12 cellular contexts compared by ENCODE assay signal in genomic region chr6:164749126-164749758, GRCh38.
DNase-seq lines count a peak whose midpoint lies in the region; ATAC-seq, FAIRE-seq and TF ChIP-seq lines count a peak whose summit lies in the region.
"Had no signal": no experiment of that assay in that cellular context is flagged by ENCODE, and none has a peak within 500 bp of the region (broad histone marks: within the 10 kb centered on the region; RNA-seq: fewer than 3 reads in every experiment).

No MANE protein-coding gene starts in this region.

- H3K23ac ChIP-seq in mesenchymal stem cell (ENCODE audit: low read length in 2 of 2), result no peak overlapping the region

- H3K4ac ChIP-seq in mesenchymal stem cell (ENCODE audit: low read depth in 1 of 2, low read length in 2 of 2), result no peak overlapping the region

- H2AFZ ChIP-seq in mesenchymal stem cell (ENCODE audit: low read depth, low read length), result no peak overlapping the region

- 21% methylated on average over 6 of the region's 10 CpGs for WGBS in mesenchymal stem cell
- 23 to 32% methylated on average over 3 to 10 of the region's 10 CpGs for WGBS in esophagus squamous epithelium, 2 donors

- H4K8ac ChIP-seq in mesenchymal stem cell (ENCODE audit: low read length), result no peak overlapping the region

- H3K9ac ChIP-seq in mesenchymal stem cell (ENCODE audit: low read length), result peak overlapping the region; percentile 40
- H3K9ac ChIP-seq: BLaER1 had no signal

- no peak overlapping the region for H2BK15ac ChIP-seq in mesenchymal stem cell (ENCODE audit: low read depth, poor library complexity, severe bottlenecking)

- no peak overlapping the region for H2BK5ac ChIP-seq in mesenchymal stem cell (ENCODE audit: low read depth, low read length, poor library complexity, severe bottlenecking)

- no peak for TF ChIP-seq POLR2A in esophagus squamous epithelium (IDR thresholded peaks at IDR 0.05)

- H3K27me3 ChIP-seq in mesenchymal stem cell (ENCODE audit: control insufficient read depth in 1 of 2, insufficient read depth in 1 of 2, low read length in 2 of 2) (no peaks in the 10 kb centered on the region), esophagus squamous epithelium (no peaks in the 10 kb centered on the region)
- H3K27me3 ChIP-seq: BLaER1, body of pancreas had no signal

- H3K27ac ChIP-seq in mesenchymal stem cell (ENCODE audit: low read length, poor library complexity, severe bottlenecking) (no peak overlapping the region), esophagus squamous epithelium (no peak overlapping the region)
- H3K27ac ChIP-seq: BLaER1, body of pancreas had no signal

- H2BK12ac ChIP-seq in mesenchymal stem cell (ENCODE audit: low read length in 2 of 2), result no peak overlapping the region

- no peak for TF ChIP-seq CTCF in astrocyte of the spinal cord (IDR thresholded peaks at IDR 0.05; ENCODE audit: low read depth, low read length)
- no peak for TF ChIP-seq CTCF in esophagus squamous epithelium (IDR thresholded peaks at IDR 0.05)

- peaks cover 4% of the 10 kb centered on the region for H3K9me3 ChIP-seq in mesenchymal stem cell (ENCODE audit: control insufficient read depth, low read length)
- no peaks in the 10 kb centered on the region for H3K9me3 ChIP-seq in esophagus squamous epithelium
- H3K9me3 ChIP-seq: body of pancreas had no signal

- H3K4me3 ChIP-seq in astrocyte of the spinal cord (ENCODE audit: low read depth, low read length) (no peak overlapping the region), mesenchymal stem cell (ENCODE audit: insufficient read depth in 1 of 2, low read depth in 1 of 2, low read length in 2 of 2) (peak overlapping the region in 1 of 2 experiments; percentile 52), esophagus squamous epithelium (no peak overlapping the region)
- H3K4me3 ChIP-seq: BLaER1, body of pancreas had no signal

- peak; percentile 37 for DNase-seq in AG20443 (ENCODE audit: low spot score)
- DNase-seq in NCI-H146 (lab: John Stamatoyannopoulos, UW), result peak; percentile 61
- DNase-seq in astrocyte of the spinal cord (ENCODE audit: low read depth, low spot score), result peak; percentile 74
- DNase-seq in mesenchymal stem cell, result peak; percentile 13
- DNase-seq in esophagus squamous epithelium (lab: John Stamatoyannopoulos, UW), result no peak
- no peak for DNase-seq in GM19239 (ENCODE audit: insufficient read length, low spot score)
- DNase-seq: mesendoderm; stimulated activated naive CD8-positive, alpha-beta T cell treated with anti-CD3 and anti-CD28 coated beads, Interleukin-15, amount 100 ng/mL, for 72 hours had no signal

- ATAC-seq in HG02938 (IDR thresholded peaks at IDR 0.05; ENCODE audit: unreplicated experiment), result no peak
- no peak for ATAC-seq in GM19395 (IDR thresholded peaks at IDR 0.05; ENCODE audit: unreplicated experiment)
- ATAC-seq: body of pancreas; stimulated activated naive CD8-positive, alpha-beta T cell treated with anti-CD3 and anti-CD28 coated beads, Interleukin-15, amount 100 ng/mL, for 72 hours had no signal

- in situ Hi-C loops in astrocyte of the spinal cord (cut with HindIII; ENCODE audit: low sequenced_read_pairs), result no loop called here

- no peak overlapping the region for H2AK5ac ChIP-seq in mesenchymal stem cell (ENCODE audit: low read length, severe bottlenecking)

- no peak overlapping the region for H2BK120ac ChIP-seq in mesenchymal stem cell (ENCODE audit: low read depth, low read length)

- H3K4me1 ChIP-seq in mesenchymal stem cell (ENCODE audit: control insufficient read depth, insufficient read depth, low read depth, low read length) (no peaks in the 10 kb centered on the region), esophagus squamous epithelium (no peaks in the 10 kb centered on the region)
- H3K4me1 ChIP-seq: BLaER1, body of pancreas had no signal

- H4K91ac ChIP-seq in mesenchymal stem cell (ENCODE audit: low read length), result no peak overlapping the region

- no peak for FAIRE-seq in GM19239 (lab: Jason Lieb, UNC)

- H3K4me2 ChIP-seq in mesenchymal stem cell (ENCODE audit: low read length, poor library complexity, severe bottlenecking), result no peak overlapping the region
- H3K4me2 ChIP-seq: BLaER1 had no signal

- no peaks in the 10 kb centered on the region for H3K79me1 ChIP-seq in mesenchymal stem cell (replicated peaks; ENCODE audit: low read length, poor library complexity, severe bottlenecking)

- no peak overlapping the region for H3K14ac ChIP-seq in mesenchymal stem cell (ENCODE audit: low read length in 2 of 2)

- no peak overlapping the region for H3K18ac ChIP-seq in mesenchymal stem cell (ENCODE audit: low read depth in 1 of 2, low read length in 2 of 2)

- H3K36me3 ChIP-seq in mesenchymal stem cell (ENCODE audit: control insufficient read depth in 1 of 2, insufficient read depth in 2 of 2, low read depth in 1 of 2, low read length in 2 of 2), result no peaks in the 10 kb centered on the region
- H3K36me3 ChIP-seq in esophagus squamous epithelium, result no peaks in the 10 kb centered on the region
- H3K36me3 ChIP-seq: BLaER1 had no signal

- intact Hi-C loops in esophagus squamous epithelium (cut with DNase I), result no loop called here

Comparison
In these comparisons a context has a peak if more than half of its experiments do, and no peak if none do; other contexts are left out.
1. DNase-seq: peak in AG20443 (single experiment), NCI-H146 (single experiment), astrocyte of the spinal cord (single experiment) and mesenchymal stem cell (single experiment); none in esophagus squamous epithelium (single experiment) and GM19239 (single experiment).